9 cellular contexts compared by ENCODE assay signal in the genomic region with DNA sequence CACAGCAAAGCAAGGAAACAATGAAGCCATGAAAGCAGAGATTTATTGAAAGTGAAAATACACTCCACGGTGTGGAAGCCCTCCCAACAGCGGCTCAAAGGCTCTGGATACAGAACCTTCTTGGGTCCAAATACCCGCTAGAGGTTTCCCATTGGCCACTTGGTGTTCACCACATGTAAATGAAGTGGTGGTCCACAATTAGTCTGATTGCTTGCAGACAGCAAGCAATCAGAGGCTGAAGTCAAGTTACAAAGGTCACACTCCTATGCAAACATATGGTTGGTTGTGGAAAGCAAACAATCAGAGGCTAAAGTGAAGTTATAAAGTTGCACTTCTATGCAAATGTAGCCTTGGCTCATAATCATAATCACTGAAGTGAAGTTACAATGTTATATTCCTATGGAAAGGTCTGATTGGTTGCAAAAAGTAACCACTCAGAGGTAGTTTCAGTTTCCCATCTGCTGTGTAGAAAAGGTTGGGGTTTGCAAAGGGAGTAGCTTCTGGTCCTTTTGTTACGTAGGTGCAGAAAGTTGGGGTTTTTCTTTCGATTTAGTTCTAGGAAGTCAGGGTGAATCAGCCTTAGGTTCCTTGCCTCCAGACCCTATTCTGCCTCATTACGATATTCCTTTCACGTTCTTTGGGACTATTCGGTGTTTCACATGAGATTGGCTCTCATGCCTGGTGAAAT. TPM values are rescaled to one million over a fixed set of nuclear protein-coding genes. Genes with fewer than 3 reads are reported as not detected.
A peak's percentile ranks its signal among the peaks of the same experiment; 100 is the strongest.
DNase-seq lines count a peak whose midpoint lies in the region; ATAC-seq and TF ChIP-seq lines count a peak whose summit lies in the region.
"Had no signal": no experiment of that assay in that cellular context is flagged by ENCODE, and none has a peak within 500 bp of the region (broad histone marks: within the 10 kb centered on the region; RNA-seq: fewer than 3 reads in every experiment).

No MANE protein-coding gene starts in this region.

- no peaks in the 10 kb centered on the region for H3K9me3 ChIP-seq in esophagus muscularis mucosa
- H3K9me3 ChIP-seq: SJSA1 had no signal

- intact Hi-C loops in esophagus muscularis mucosa (cut with DNase I) (no loop called here), left cardiac atrium (cut with DNase I) (no loop called here)

- no peaks in the 10 kb centered on the region for H3K36me3 ChIP-seq in esophagus muscularis mucosa
- H3K36me3 ChIP-seq: SJSA1 had no signal

- peaks cover 12% of the 10 kb centered on the region for H3K4me1 Mint-ChIP-seq in HFFc6 (ENCODE audit: low read depth)

- no peak for TF ChIP-seq POLR2A in esophagus muscularis mucosa (IDR thresholded peaks at IDR 0.05; ENCODE audit: low read depth)

- no peaks in the 10 kb centered on the region for H3K27me3 ChIP-seq in esophagus muscularis mucosa
- H3K27me3 ChIP-seq: SJSA1 had no signal

- H3K27ac Mint-ChIP-seq in HFFc6, result no peak overlapping the region

- H3K4me3 ChIP-seq in esophagus muscularis mucosa, result no peak overlapping the region
- H3K4me3 ChIP-seq: SJSA1 had no signal

- ATAC-seq in GM18511 (IDR thresholded peaks at IDR 0.05; ENCODE audit: unreplicated experiment) (peak; percentile 93), left cardiac atrium (no peak)

- H3K36me3 Mint-ChIP-seq in HFFc6 (ENCODE audit: low read depth), result no peaks in the 10 kb centered on the region

- H3K4me3 Mint-ChIP-seq in HFFc6, result peak overlapping the region; percentile 79

- H3K27me3 Mint-ChIP-seq in HFFc6 (ENCODE audit: insufficient read depth), result peaks cover 21% of the 10 kb centered on the region

- no peak for TF ChIP-seq EP300 in esophagus muscularis mucosa (IDR thresholded peaks at IDR 0.05)

- WGBS in esophagus muscularis mucosa, result 77% methylated on average over 8 of the region's 8 CpGs

- TF ChIP-seq CTCF in HFFc6 (IDR thresholded peaks at IDR 0.05) (no peak), esophagus muscularis mucosa (IDR thresholded peaks at IDR 0.05) (no peak)

- no peak for DNase-seq in HFFc6
- peak; percentile 13 for DNase-seq in NCI-H526 treated with DMSO at 0.1 percent for 48 hours (lab: John Stamatoyannopoulos, UW)
- DNase-seq in germinal center (ENCODE audit: low spot score), result peak; percentile 37
- no peak for DNase-seq in GF-D8 (lab: John Stamatoyannopoulos, UW)
- DNase-seq in esophagus muscularis mucosa (ENCODE audit: extremely low spot score), result no peak
- no peak for DNase-seq in left cardiac atrium
- no peak for DNase-seq in HK-2 (ENCODE audit: unreplicated experiment)

- no peaks in the 10 kb centered on the region for H3K4me1 ChIP-seq in esophagus muscularis mucosa
- H3K4me1 ChIP-seq: SJSA1 had no signal

- H3K9me3 Mint-ChIP-seq in HFFc6, result no peaks in the 10 kb centered on the region

- H3K27ac ChIP-seq in esophagus muscularis mucosa (replicated peaks in 1 of 4), result no peak overlapping the region
- H3K27ac ChIP-seq: SJSA1 had no signal

RNA-seq across cellular contexts. Expression of gene MTF2, which starts 36.8 kb away (rescaled TPM):
- 10 to 100 TPM; 12.5 to 17.1 (median 14.0) TPM for total RNA-seq in HFFc6 (2021; fragmentation: NEBNext Ultra II Directional; extraction: Animal tissue kit (Norgen Biotek cat#: 25700))
- total RNA-seq in esophagus muscularis mucosa, result 10 to 100 TPM in 2 of 4 donors, 1 to 10 TPM in 2; 7.1 to 13.4 (median 9.9) TPM
- 10 to 100 TPM; 10.1 to 10.2 TPM for total RNA-seq in left cardiac atrium

Comparison
In these comparisons a context has a peak if more than half of its experiments do, and no peak if none do; other contexts are left out.
1. DNase-seq: peak in NCI-H526 treated with DMSO at 0.1 percent for 48 hours (single experiment) and germinal center (single experiment); none in HFFc6 (single experiment), GF-D8 (single experiment), esophagus muscularis mucosa (single experiment), left cardiac atrium (single experiment) and HK-2 (single experiment).